Comparison of ENCODE assay signal across 19 cellular contexts in the genomic region with DNA sequence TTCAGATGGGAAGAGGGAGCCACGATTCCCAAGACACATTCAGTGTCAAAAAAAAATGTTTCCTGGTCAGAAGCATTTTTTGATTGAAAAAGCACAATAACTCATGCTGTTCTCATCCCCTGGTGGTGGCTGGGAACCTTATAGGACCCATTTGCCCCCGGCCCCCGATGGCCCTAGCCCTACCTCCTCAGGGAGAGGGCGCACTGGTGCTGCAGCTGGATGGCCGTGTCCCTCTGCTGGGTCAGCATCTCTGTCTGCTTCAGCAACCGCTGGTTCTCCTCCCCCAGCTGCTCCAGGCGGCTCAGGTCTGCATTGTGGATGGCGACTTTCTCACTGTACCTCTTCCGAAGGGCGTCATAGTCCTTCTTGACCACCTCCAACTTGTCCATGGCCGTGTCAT.
"Had no signal": no experiment of that assay in that cellular context is flagged by ENCODE, and none has a peak within 500 bp of the region (broad histone marks: within the 10 kb centered on the region; RNA-seq: fewer than 3 reads in every experiment).

No MANE protein-coding gene starts in this region.

- ATAC-seq: heart left ventricle; lower lobe of right lung; natural killer cell treated with Interleukin-12 subunit alpha and Interleukin-12 subunit beta and Interleukin-15 and Interleukin-18, amount 100 ng/mL, for 72 hours; psoas muscle; right cardiac atrium; stimulated activated naive B cell treated with anti-CD40 and anti-IgM and Interleukin-4, amounts not matched to agents 10 μg/mL and 1 μg/mL and 100 μg/mL, for 72 hours; T-cell had no signal

- DNase-seq: activated CD4-positive, alpha-beta T cell treated with anti-CD3 and anti-CD28 coated beads for 1 hour; activated CD8-positive, alpha-beta memory T cell treated with anti-CD3 and anti-CD28 coated beads, Interleukin-2, amount 50 U/mL, for 4 hours; activated naive CD4-positive, alpha-beta T cell; activated T-cell treated with anti-CD3 and anti-CD28 coated beads, Interleukin-2, amount 50 U/mL, for 24 hours; dorsolateral prefrontal cortex; heart left ventricle; lower lobe of right lung; ovary; psoas muscle; stimulated activated CD4-positive, alpha-beta T cell treated with anti-CD3 and anti-CD28 coated beads, Interleukin-2, amount 100 ng/mL, for 24 hours; stimulated activated naive B cell treated with anti-CD40 and anti-IgM and Interleukin-4, amounts not matched to agents 10 μg/mL and 1 μg/mL and 100 μg/mL, for 72 hours; T-cell; testis; WERI-Rb-1 had no signal

- H3K9me3 ChIP-seq: heart left ventricle, lower lobe of right lung, neutrophil, ovary, psoas muscle, testis had no signal

- H3K4me3 ChIP-seq: dorsolateral prefrontal cortex, heart left ventricle, lower lobe of right lung, ovary, psoas muscle, skin epidermis, testis had no signal

- H3K27me3 ChIP-seq: dorsolateral prefrontal cortex, heart left ventricle, neutrophil, ovary, testis had no signal

- H3K36me3 ChIP-seq: neutrophil, ovary had no signal

- H3K27ac ChIP-seq: dorsolateral prefrontal cortex, epithelial cell of prostate, lower lobe of right lung, neutrophil, ovary, psoas muscle, skin epidermis, testis, WERI-Rb-1 had no signal
